Comparison of ENCODE assay signal across 31 cellular contexts in genomic region chr5:61489574-61489973, GRCh38.
"Had no signal": no experiment of that assay in that cellular context is flagged by ENCODE, and none has a peak within 500 bp of the region (broad histone marks: within the 10 kb centered on the region; RNA-seq: fewer than 3 reads in every experiment).

No MANE protein-coding gene starts in this region.

- H3K4me3 ChIP-seq: ascending aorta, breast epithelium, cardiac muscle cell, colonic mucosa, esophagus squamous epithelium, gastroesophageal sphincter, heart right ventricle had no signal

- DNase-seq: activated CD4-positive, alpha-beta memory T cell treated with anti-CD3 and anti-CD28 coated beads, Interleukin-2, amount 10 ng/mL, durations not matched to agents 7 days and 5 days; activated CD4-positive, alpha-beta T cell treated with anti-CD3 and anti-CD28 coated beads for 1 hour; activated CD4-positive, alpha-beta T cell treated with anti-CD3 and anti-CD28 coated beads for 4 hours; activated CD4-positive, alpha-beta T cell treated with anti-CD3 and anti-CD28 coated beads, Interleukin-2, amount 10 ng/mL, durations not matched to agents 7 days and 5 days; activated CD4-positive, alpha-beta T cell treated with anti-CD3 and anti-CD28 coated beads, Interleukin-2, amount 50 U/mL, for 4 hours; activated CD8-positive, alpha-beta memory T cell treated with anti-CD3 and anti-CD28 coated beads, Interleukin-2, amount 50 U/mL, for 48 hours; activated gamma-delta T cell; activated naive CD4-positive, alpha-beta T cell; activated naive CD4-positive, alpha-beta T cell treated with anti-CD3 and anti-CD28 coated beads, Interleukin-2, amount 10 ng/mL, durations not matched to agents 7 days and 5 days; activated naive CD8-positive, alpha-beta T cell treated with anti-CD3 and anti-CD28 coated beads, Interleukin-2, amount 10 ng/mL, durations not matched to agents 7 days and 5 days; activated T-cell treated with anti-CD3 and anti-CD28 coated beads for 4 hours; activated T-cell treated with anti-CD3 and anti-CD28 coated beads, Interleukin-2, amount 50 U/mL, for 24 hours; activated T-cell treated with anti-CD3 and anti-CD28 coated beads, Interleukin-2, amount 50 U/mL, for 72 hours; central memory CD4-positive, alpha-beta T cell; cerebellar nuclear complex; colonic mucosa; effector CD8-positive, alpha-beta T cell; esophagus squamous epithelium; foreskin melanocyte; heart right ventricle; hippocampal formation; T1000 had no signal

- FAIRE-seq: endometrium, endothelial cell of umbilical vein had no signal

- H3K9me3 ChIP-seq: breast epithelium, colonic mucosa, esophagus squamous epithelium, gastroesophageal sphincter had no signal

- H3K27ac ChIP-seq: ascending aorta, breast epithelium, cardiac muscle cell, colonic mucosa, epithelial cell of prostate, esophagus squamous epithelium, gastroesophageal sphincter, heart right ventricle had no signal

- ATAC-seq: activated naive CD4-positive, alpha-beta T cell treated with anti-CD3 and anti-CD28 coated beads, Interleukin-2, amount 50 U/mL, for 72 hours; activated T-cell treated with anti-CD3 and anti-CD28 coated beads, Interleukin-2, amount 50 U/mL, for 72 hours; gastroesophageal sphincter; heart right ventricle; WTC11 had no signal

- H3K4me1 ChIP-seq: ascending aorta, breast epithelium, colonic mucosa had no signal
